1 cellular context compared by ENCODE assay signal in genomic region chr7:7104971-7105370, GRCh38.
TF ChIP-seq lines count a peak whose summit lies in the region.

No MANE protein-coding gene starts in this region.

TF ChIP-seq in K562, 482 proteins besides CTCF, POLR2A, EP300 and RAD21 (continues in another document):
- TF ChIP-seq ZNF408 (CRISPR knock-in tag; IDR thresholded peaks at IDR 0.05; ENCODE audit: low read depth) (no peak), NFYB (IDR thresholded peaks at IDR 0.05; ENCODE audit: extremely low read depth, insufficient read length) (no peak), ZNF592 (IDR thresholded peaks at IDR 0.05) (peak; percentile 72), MEF2A (IDR thresholded peaks at IDR 0.05; ENCODE audit: control insufficient read depth, low read depth, low read length) (no peak), BMI1 (IDR thresholded peaks at IDR 0.05; ENCODE audit: low read length) (no peak), POLR2B (IDR thresholded peaks at IDR 0.05; ENCODE audit: low read depth, partially characterized antibody) (no peak), CREBBP (IDR thresholded peaks at IDR 0.05; ENCODE audit: low read depth, low read length) (no peak), ADNP (tag; IDR thresholded peaks at IDR 0.05) (no peak), ZBTB8A (IDR thresholded peaks at IDR 0.05; ENCODE audit: partially characterized antibody) (no peak), MGA (IDR thresholded peaks at IDR 0.05) (peak; percentile 49), GATAD2A (IDR thresholded peaks at IDR 0.05) (no peak), PRDM10 (IDR thresholded peaks at IDR 0.05; ENCODE audit: partially characterized antibody) (peak; percentile 91), ELF1 (tag; IDR thresholded peaks at IDR 0.05) (no peak), FOS (IDR thresholded peaks at IDR 0.05; ENCODE audit: extremely low read depth, insufficient read length) (no peak), ZNF311 (CRISPR knock-in tag; IDR thresholded peaks at IDR 0.05) (no peak), ZNF133 (CRISPR knock-in tag; IDR thresholded peaks at IDR 0.05) (no peak), ZNF395 (CRISPR knock-in tag; IDR thresholded peaks at IDR 0.05) (no peak), E2F6 (IDR thresholded peaks at IDR 0.05; ENCODE audit: borderline replicate concordance in 1 of 2, extremely low read depth in 1 of 2, insufficient read depth in 1 of 2, insufficient read length in 1 of 2, low read depth in 1 of 2, low read length in 1 of 2, poor library complexity in 1 of 2, severe bottlenecking in 1 of 2) (peak in 1 of 2 experiments; percentile 18), ZMIZ1 (IDR thresholded peaks at IDR 0.05; ENCODE audit: low read depth in 2 of 2, low read length in 2 of 2) (no peak), NFIC (IDR thresholded peaks at IDR 0.05) (no peak)
